Comparison of ENCODE assay signal across 8 cellular contexts in genomic region chr16:79868841-79869240, GRCh38.
"Had no signal": no experiment of that assay in that cellular context is flagged by ENCODE, and none has a peak within 500 bp of the region (broad histone marks: within the 10 kb centered on the region; RNA-seq: fewer than 3 reads in every experiment).

No MANE protein-coding gene starts in this region.

- H3K4me3 ChIP-seq: GM12878 had no signal

- ATAC-seq: GM12878 had no signal

- FAIRE-seq: G401.6, GM12878, GM12891, GM12892, GM18507, GM19239 had no signal

- DNase-seq: GDM1, GF-D8 had no signal
